ENCODE assay signal across 19 cellular contexts in genomic region chr14:101235872-101236221, GRCh38.
"Had no signal": no experiment of that assay in that cellular context is flagged by ENCODE, and none has a peak within 500 bp of the region (broad histone marks: within the 10 kb centered on the region; RNA-seq: fewer than 3 reads in every experiment).

No MANE protein-coding gene starts in this region.

- H3K9me3 ChIP-seq: ascending aorta, body of pancreas, MG63, Peyer's patch, SJCRH30, SK-N-SH had no signal

- H3K4me1 ChIP-seq: ascending aorta, body of pancreas, Peyer's patch had no signal

- H3K4me3 Mint-ChIP-seq: activated B cell treated with CpG ODN at 0.5 μM for 24 hours; activated CD4-positive, alpha-beta T cell treated with anti-CD3 and anti-CD28 coated beads, Interleukin-2, amount 10 ng/mL, durations not matched to agents 24 days and 14 days; activated CD8-positive, alpha-beta memory T cell treated with anti-CD3 and anti-CD28 coated beads, Interleukin-2, amount 10 ng/mL, durations not matched to agents 7 days and 5 days; activated naive CD8-positive, alpha-beta T cell treated with anti-CD3 and anti-CD28 coated beads, Interleukin-2, amount 50 U/mL, for 24 hours; activated T-cell treated with anti-CD3 and anti-CD28 coated beads, Interleukin-2, amount 50 U/mL, for 24 hours had no signal

- H3K27me3 ChIP-seq: ascending aorta, body of pancreas, MG63, Peyer's patch, SJCRH30 had no signal

- DNase-seq: activated B cell treated with CpG ODN at 0.5 μM for 24 hours; activated CD4-positive, alpha-beta T cell treated with anti-CD3 and anti-CD28 coated beads for 1 hour; activated CD8-positive, alpha-beta memory T cell treated with anti-CD3 and anti-CD28 coated beads, Interleukin-2, amount 10 ng/mL, durations not matched to agents 7 days and 5 days; activated effector memory CD4-positive, alpha-beta T cell treated with anti-CD3 and anti-CD28 coated beads, Interleukin-2, amount 50 U/mL, for 16 hours; activated naive CD4-positive, alpha-beta T cell treated with Interleukin-2 at 50 U/mL for 16 hours; activated T-cell treated with anti-CD3 and anti-CD28 coated beads, Interleukin-2, amount 50 U/mL, for 24 hours; amniotic stem cell; MV-4-11; NCI-H2081 treated with DMSO at 0.1 percent for 48 hours had no signal

- H3K4me1 Mint-ChIP-seq: activated B cell treated with CpG ODN at 0.5 μM for 24 hours; activated CD4-positive, alpha-beta T cell treated with anti-CD3 and anti-CD28 coated beads, Interleukin-2, amount 10 ng/mL, durations not matched to agents 24 days and 14 days; activated CD8-positive, alpha-beta memory T cell treated with anti-CD3 and anti-CD28 coated beads, Interleukin-2, amount 10 ng/mL, durations not matched to agents 7 days and 5 days; activated naive CD8-positive, alpha-beta T cell treated with anti-CD3 and anti-CD28 coated beads, Interleukin-2, amount 50 U/mL, for 24 hours had no signal

- H3K36me3 ChIP-seq: ascending aorta, MG63, Peyer's patch, SJCRH30 had no signal

- H3K27me3 Mint-ChIP-seq: activated B cell treated with CpG ODN at 0.5 μM for 24 hours; activated CD4-positive, alpha-beta T cell treated with anti-CD3 and anti-CD28 coated beads, Interleukin-2, amount 10 ng/mL, durations not matched to agents 24 days and 14 days; activated CD8-positive, alpha-beta memory T cell treated with anti-CD3 and anti-CD28 coated beads, Interleukin-2, amount 10 ng/mL, durations not matched to agents 7 days and 5 days had no signal

- H3K9me3 Mint-ChIP-seq: activated B cell treated with CpG ODN at 0.5 μM for 24 hours; activated CD4-positive, alpha-beta T cell treated with anti-CD3 and anti-CD28 coated beads, Interleukin-2, amount 10 ng/mL, durations not matched to agents 24 days and 14 days; activated naive CD4-positive, alpha-beta T cell treated with anti-CD3 and anti-CD28 coated beads, Interleukin-2, amount 50 U/mL, for 72 hours; activated naive CD8-positive, alpha-beta T cell treated with anti-CD3 and anti-CD28 coated beads, Interleukin-2, amount 50 U/mL, for 24 hours; activated T-cell treated with anti-CD3 and anti-CD28 coated beads, Interleukin-2, amount 50 U/mL, for 24 hours had no signal

- H3K27ac ChIP-seq: ascending aorta, body of pancreas, Peyer's patch, RWPE1, SJCRH30 had no signal

- H3K9ac ChIP-seq: SK-N-SH had no signal

- H3K27ac Mint-ChIP-seq: activated B cell treated with CpG ODN at 0.5 μM for 24 hours; activated CD4-positive, alpha-beta T cell treated with anti-CD3 and anti-CD28 coated beads, Interleukin-2, amount 10 ng/mL, durations not matched to agents 24 days and 14 days; activated CD8-positive, alpha-beta memory T cell treated with anti-CD3 and anti-CD28 coated beads, Interleukin-2, amount 10 ng/mL, durations not matched to agents 7 days and 5 days; activated naive CD4-positive, alpha-beta T cell treated with anti-CD3 and anti-CD28 coated beads, Interleukin-2, amount 50 U/mL, for 72 hours; activated naive CD8-positive, alpha-beta T cell treated with anti-CD3 and anti-CD28 coated beads, Interleukin-2, amount 50 U/mL, for 24 hours; activated T-cell treated with anti-CD3 and anti-CD28 coated beads, Interleukin-2, amount 50 U/mL, for 24 hours had no signal

- H3K36me3 Mint-ChIP-seq: activated CD8-positive, alpha-beta memory T cell treated with anti-CD3 and anti-CD28 coated beads, Interleukin-2, amount 10 ng/mL, durations not matched to agents 7 days and 5 days; activated naive CD4-positive, alpha-beta T cell treated with anti-CD3 and anti-CD28 coated beads, Interleukin-2, amount 50 U/mL, for 72 hours had no signal

- H3K4me3 ChIP-seq: ascending aorta, body of pancreas, MG63, Peyer's patch, SJCRH30 had no signal
